In the genomic region with DNA sequence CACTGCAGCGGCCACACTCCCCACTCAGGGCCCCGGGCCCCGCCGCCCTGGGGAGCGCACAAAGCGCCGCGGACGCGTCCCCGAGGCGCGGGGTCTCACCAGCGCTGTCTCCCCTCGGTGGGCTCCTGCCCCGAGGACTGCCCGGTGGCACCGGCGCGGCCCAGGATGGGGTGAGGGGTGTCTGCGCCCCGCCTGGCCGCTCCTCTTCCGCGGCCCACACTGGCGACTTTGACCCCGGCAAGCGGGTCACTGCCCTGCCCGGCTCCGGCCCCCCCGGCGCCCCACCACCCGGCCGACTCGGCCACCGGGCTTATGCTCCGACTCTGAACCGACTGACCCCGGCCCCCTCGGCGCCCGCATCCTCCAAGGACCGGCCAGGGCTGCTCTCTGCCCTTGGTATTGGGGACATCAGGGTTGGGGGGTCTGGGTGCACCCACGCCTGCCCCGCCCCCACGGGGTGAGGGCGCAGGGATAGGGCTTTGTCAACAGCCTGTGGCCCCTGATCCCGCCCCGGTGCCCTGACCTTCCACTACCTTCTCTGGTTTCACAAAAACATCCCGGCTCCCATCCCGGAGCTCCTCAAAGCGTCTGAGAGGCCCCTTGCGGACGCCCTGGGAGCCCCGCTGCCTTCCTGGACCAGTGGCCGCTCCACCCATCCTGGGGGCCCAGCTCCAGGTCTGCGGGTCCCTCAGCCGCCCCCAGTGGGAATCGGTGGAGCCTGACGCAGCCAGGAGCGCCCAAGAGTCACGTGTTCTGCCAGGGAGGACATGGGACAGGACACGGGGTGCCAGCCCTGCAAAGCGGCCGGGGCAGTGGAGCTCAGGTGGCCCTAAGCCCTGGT, we compare ENCODE assay signal across 13 cellular contexts. TPM values are rescaled to one million over a fixed set of nuclear protein-coding genes. Genes with fewer than 3 reads are reported as not detected.
DNase-seq lines count a peak whose midpoint lies in the region; ATAC-seq and TF ChIP-seq lines count a peak whose summit lies in the region.
"Had no signal": no experiment of that assay in that cellular context is flagged by ENCODE, and none has a peak within 500 bp of the region (broad histone marks: within the 10 kb centered on the region; RNA-seq: fewer than 3 reads in every experiment).

No MANE protein-coding gene starts in this region.

- no peaks in the 10 kb centered on the region for H3K36me3 Mint-ChIP-seq in WTC11

- H3K4me3 ChIP-seq in H7 (ENCODE audit: insufficient read depth, low read depth, low read length) (peak overlapping the region; percentile 27; the same call in 1 of the 2 replicates), mucosa of descending colon (no peak overlapping the region)
- H3K4me3 ChIP-seq: BLaER1 treated with 17β-estradiol and CSF1 and Interleukin-3, amounts not matched to agents 10 nM and 100 nM; lung had no signal

- H3K27me3 Mint-ChIP-seq in WTC11 (ENCODE audit: low read depth): peaks cover 60% of the 10 kb centered on the region

- CTCF ChIA-PET in WTC11 (lab: Charles Lee): interaction anchor here (0.7 to 1.3 kb wide), 4 partner anchors 15 to 316 kb away, joined by 3 to 5 read pairs (median 3); no protein-coding TSS in a partner anchor

- H3K4me3 Mint-ChIP-seq in WTC11: peak overlapping the region; percentile 61
- H3K4me3 Mint-ChIP-seq: activated B cell treated with CpG ODN at 0.5 μM for 24 hours had no signal

- peaks cover 4% of the 10 kb centered on the region; the same call in 1 of the 2 replicates for H3K9me3 Mint-ChIP-seq in WTC11
- H3K9me3 Mint-ChIP-seq: activated B cell treated with CpG ODN at 0.5 μM for 24 hours had no signal

- H3K27me3 ChIP-seq in H7 (ENCODE audit: control insufficient read depth, insufficient read depth, low read length): peaks cover 58% of the 10 kb centered on the region

- TF ChIP-seq CTCF in WTC11 (IDR thresholded peaks at IDR 0.05) (no peak), mucosa of descending colon (IDR thresholded peaks at IDR 0.05) (no peak)

- DNase-seq in H7 (peak; percentile 87), WTC11 (ENCODE audit: low spot score) (no peak), mucosa of descending colon (no peak), amygdala (lab: John Stamatoyannopoulos, UW) (no peak), activated gamma-delta T cell (lab: John Stamatoyannopoulos, UW) (no peak)
- DNase-seq: activated B cell treated with CpG ODN at 0.5 μM for 24 hours; aorta; effector CD8-positive, alpha-beta T cell; KBM-7; NCI-H748 treated with DMSO at 0.1 percent for 48 hours had no signal

- intact Hi-C loops in mucosa of descending colon (cut with DNase I, micrococcal nuclease): no loop called here

- H3K27ac Mint-ChIP-seq in WTC11: no peak overlapping the region
- H3K27ac Mint-ChIP-seq: activated B cell treated with CpG ODN at 0.5 μM for 24 hours had no signal

- H3K36me3 ChIP-seq in H7 (replicated peaks; ENCODE audit: control insufficient read depth, insufficient read depth, low read length) (no peaks in the 10 kb centered on the region), mucosa of descending colon (ENCODE audit: low read depth) (no peaks in the 10 kb centered on the region)
- H3K36me3 ChIP-seq: BLaER1 treated with 17β-estradiol and CSF1 and Interleukin-3, amounts not matched to agents 10 nM and 100 nM had no signal

- peaks cover 3% of the 10 kb centered on the region for H3K4me1 ChIP-seq in mucosa of descending colon (ENCODE audit: low read depth)

- peak; percentile 22 for ATAC-seq in WTC11
- peak; percentile 12 for ATAC-seq in mucosa of descending colon
- no peak for ATAC-seq in HG03457 (IDR thresholded peaks at IDR 0.05; ENCODE audit: unreplicated experiment)

- H3K9me3 ChIP-seq in mucosa of descending colon: no peaks in the 10 kb centered on the region

- POLR2A ChIA-PET in WTC11 (lab: Charles Lee): no interaction called here

- H3K4me1 Mint-ChIP-seq in WTC11: no peaks in the 10 kb centered on the region

TF ChIP-seq in WTC11, 78 proteins besides CTCF, POLR2A, EP300 and RAD21:
- TF ChIP-seq, protein P1, sequence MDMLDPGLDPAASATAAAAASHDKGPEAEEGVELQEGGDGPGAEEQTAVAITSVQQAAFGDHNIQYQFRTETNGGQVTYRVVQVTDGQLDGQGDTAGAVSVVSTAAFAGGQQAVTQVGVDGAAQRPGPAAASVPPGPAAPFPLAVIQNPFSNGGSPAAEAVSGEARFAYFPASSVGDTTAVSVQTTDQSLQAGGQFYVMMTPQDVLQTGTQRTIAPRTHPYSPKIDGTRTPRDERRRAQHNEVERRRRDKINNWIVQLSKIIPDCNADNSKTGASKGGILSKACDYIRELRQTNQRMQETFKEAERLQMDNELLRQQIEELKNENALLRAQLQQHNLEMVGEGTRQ (CRISPR knock-in tag; IDR thresholded peaks at IDR 0.05): peak; percentile 70
- no peak for TF ChIP-seq EMX1 (CRISPR knock-in tag; IDR thresholded peaks at IDR 0.05)
- no peak for TF ChIP-seq FOXJ3 (CRISPR knock-in tag; IDR thresholded peaks at IDR 0.05; ENCODE audit: borderline replicate concordance)
- TF ChIP-seq ZNF671 (CRISPR knock-in tag; IDR thresholded peaks at IDR 0.05): no peak
- TF ChIP-seq, protein P2, sequence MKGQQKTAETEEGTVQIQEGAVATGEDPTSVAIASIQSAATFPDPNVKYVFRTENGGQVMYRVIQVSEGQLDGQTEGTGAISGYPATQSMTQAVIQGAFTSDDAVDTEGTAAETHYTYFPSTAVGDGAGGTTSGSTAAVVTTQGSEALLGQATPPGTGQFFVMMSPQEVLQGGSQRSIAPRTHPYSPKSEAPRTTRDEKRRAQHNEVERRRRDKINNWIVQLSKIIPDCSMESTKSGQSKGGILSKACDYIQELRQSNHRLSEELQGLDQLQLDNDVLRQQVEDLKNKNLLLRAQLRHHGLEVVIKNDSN (CRISPR knock-in tag; IDR thresholded peaks at IDR 0.05): peak; percentile 64
- peak; percentile 25; the same call in 1 of the 2 replicates for TF ChIP-seq ZNF317 (CRISPR knock-in tag; IDR thresholded peaks at IDR 0.05; ENCODE audit: borderline replicate concordance, low read depth)
- no peak for TF ChIP-seq GTF2I (CRISPR knock-in tag; conservative IDR thresholded peaks at IDR 0.05)
- TF ChIP-seq, protein P3, sequence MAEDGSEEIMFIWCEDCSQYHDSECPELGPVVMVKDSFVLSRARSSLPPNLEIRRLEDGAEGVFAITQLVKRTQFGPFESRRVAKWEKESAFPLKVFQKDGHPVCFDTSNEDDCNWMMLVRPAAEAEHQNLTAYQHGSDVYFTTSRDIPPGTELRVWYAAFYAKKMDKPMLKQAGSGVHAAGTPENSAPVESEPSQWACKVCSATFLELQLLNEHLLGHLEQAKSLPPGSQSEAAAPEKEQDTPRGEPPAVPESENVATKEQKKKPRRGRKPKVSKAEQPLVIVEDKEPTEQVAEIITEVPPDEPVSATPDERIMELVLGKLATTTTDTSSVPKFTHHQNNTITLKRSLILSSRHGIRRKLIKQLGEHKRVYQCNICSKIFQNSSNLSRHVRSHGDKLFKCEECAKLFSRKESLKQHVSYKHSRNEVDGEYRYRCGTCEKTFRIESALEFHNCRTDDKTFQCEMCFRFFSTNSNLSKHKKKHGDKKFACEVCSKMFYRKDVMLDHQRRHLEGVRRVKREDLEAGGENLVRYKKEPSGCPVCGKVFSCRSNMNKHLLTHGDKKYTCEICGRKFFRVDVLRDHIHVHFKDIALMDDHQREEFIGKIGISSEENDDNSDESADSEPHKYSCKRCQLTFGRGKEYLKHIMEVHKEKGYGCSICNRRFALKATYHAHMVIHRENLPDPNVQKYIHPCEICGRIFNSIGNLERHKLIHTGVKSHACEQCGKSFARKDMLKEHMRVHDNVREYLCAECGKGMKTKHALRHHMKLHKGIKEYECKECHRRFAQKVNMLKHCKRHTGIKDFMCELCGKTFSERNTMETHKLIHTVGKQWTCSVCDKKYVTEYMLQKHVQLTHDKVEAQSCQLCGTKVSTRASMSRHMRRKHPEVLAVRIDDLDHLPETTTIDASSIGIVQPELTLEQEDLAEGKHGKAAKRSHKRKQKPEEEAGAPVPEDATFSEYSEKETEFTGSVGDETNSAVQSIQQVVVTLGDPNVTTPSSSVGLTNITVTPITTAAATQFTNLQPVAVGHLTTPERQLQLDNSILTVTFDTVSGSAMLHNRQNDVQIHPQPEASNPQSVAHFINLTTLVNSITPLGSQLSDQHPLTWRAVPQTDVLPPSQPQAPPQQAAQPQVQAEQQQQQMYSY (CRISPR knock-in tag; IDR thresholded peaks at IDR 0.05): no peak
- TF ChIP-seq MXD4 (CRISPR knock-in tag; IDR thresholded peaks at IDR 0.05; ENCODE audit: borderline replicate concordance): no peak
- TF ChIP-seq, protein P4, sequence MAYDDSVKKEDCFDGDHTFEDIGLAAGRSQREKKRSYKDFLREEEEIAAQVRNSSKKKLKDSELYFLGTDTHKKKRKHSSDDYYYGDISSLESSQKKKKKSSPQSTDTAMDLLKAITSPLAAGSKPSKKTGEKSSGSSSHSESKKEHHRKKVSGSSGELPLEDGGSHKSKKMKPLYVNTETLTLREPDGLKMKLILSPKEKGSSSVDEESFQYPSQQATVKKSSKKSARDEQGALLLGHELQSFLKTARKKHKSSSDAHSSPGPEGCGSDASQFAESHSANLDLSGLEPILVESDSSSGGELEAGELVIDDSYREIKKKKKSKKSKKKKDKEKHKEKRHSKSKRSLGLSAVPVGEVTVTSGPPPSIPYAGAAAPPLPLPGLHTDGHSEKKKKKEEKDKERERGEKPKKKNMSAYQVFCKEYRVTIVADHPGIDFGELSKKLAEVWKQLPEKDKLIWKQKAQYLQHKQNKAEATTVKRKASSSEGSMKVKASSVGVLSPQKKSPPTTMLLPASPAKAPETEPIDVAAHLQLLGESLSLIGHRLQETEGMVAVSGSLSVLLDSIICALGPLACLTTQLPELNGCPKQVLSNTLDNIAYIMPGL (CRISPR knock-in tag; IDR thresholded peaks at IDR 0.05): 0 out of 2 replicates have a peak, but pooled peaks have one; percentile 32

RNA-seq across cellular contexts. Expression of a gene that starts 0.8 kb away (rescaled TPM):
- 0.07 and 0.11 TPM in 2 replicates for total RNA-seq in H7 (2014; rRNA removed; shearing (Covaris generic))
- 0.85 to 1.4 TPM (median 1.4 TPM) in 3 replicates for total RNA-seq in WTC11 (2021)
- under 1 TPM; 0.22 to 0.98 (median 0.43) TPM for total RNA-seq in mucosa of descending colon

RNA-seq across cellular contexts. Expression of a gene that starts 28.3 kb away (rescaled TPM):
- 180 and 204 TPM in 2 replicates for total RNA-seq in H7 (2014; rRNA removed; shearing (Covaris generic))
- total RNA-seq in WTC11 (2021) (126 to 144 TPM (median 131 TPM) in 3 replicates), mucosa of descending colon (10 to 100 TPM; 21.2 to 80.2 (median 38.7) TPM)

RNA-seq across cellular contexts. Expression of a gene that starts 30.1 kb away (rescaled TPM):
- not detected in 2 replicates for total RNA-seq in H7 (2014; rRNA removed; shearing (Covaris generic))
- total RNA-seq in WTC11 (2021) (not detected in 3 replicates), mucosa of descending colon (under 1 TPM in 2 of 3 donors, not detected in 1; 0.52 to 0.84 TPM)
- total RNA-seq: activated B cell treated with CpG ODN at 0.5 μM for 24 hours, aorta, lung had no signal

RNA-seq across cellular contexts. Expression of a gene that starts 55.6 kb away (rescaled TPM):
- total RNA-seq in H7 (2014; rRNA removed; shearing (Covaris generic)): 421 and 528 TPM in 2 replicates
- total RNA-seq in WTC11 (2021): 343 to 380 TPM (median 360 TPM) in 3 replicates
- total RNA-seq in mucosa of descending colon: 100 to 1,000 TPM; 354 to 727 (median 491) TPM
